In genomic region chr22:25352294-25352680, GRCh38 we compare ENCODE assay signal across 32 cellular contexts.
"Had no signal": no experiment of that assay in that cellular context is flagged by ENCODE, and none has a peak within 500 bp of the region (broad histone marks: within the 10 kb centered on the region; RNA-seq: fewer than 3 reads in every experiment).

No MANE protein-coding gene starts in this region.

- H3K4me1 ChIP-seq: colonic mucosa, foreskin keratinocyte, gastroesophageal sphincter, heart left ventricle, parathyroid adenoma, prostate gland, spleen, tibial nerve, upper lobe of left lung, uterus had no signal

- H3K9me3 ChIP-seq: colonic mucosa, gastroesophageal sphincter, heart left ventricle, mucosa of descending colon, neutrophil, prostate gland, spleen, thoracic aorta, upper lobe of left lung, uterus had no signal

- H3K4me3 Mint-ChIP-seq: dendritic cell treated with granulocyte-macrophage colony-stimulating factor and Interleukin-4, amounts not matched to agents 40 ng/mL and 50 ng/mL, for 4 days; endodermal cell; memory B cell; mesothelial cell of epicardium; naive B cell; natural killer cell treated with Interleukin-12 subunit alpha and Interleukin-12 subunit beta and Interleukin-15 and Interleukin-18, amount 100 ng/mL, for 72 hours; neural crest cell; stimulated activated memory B cell treated with anti-CD40 and anti-IgM and Interleukin-4, amounts not matched to agents 10 μg/mL and 1 μg/mL and 100 μg/mL, for 72 hours had no signal

- ATAC-seq: esophagus mucosa; foreskin keratinocyte; gastroesophageal sphincter; heart left ventricle; mucosa of descending colon; right cardiac atrium; stimulated activated memory B cell treated with anti-CD40 and anti-IgM and Interleukin-4, amounts not matched to agents 10 μg/mL and 1 μg/mL and 100 μg/mL, for 72 hours; stimulated activated naive CD8-positive, alpha-beta T cell treated with anti-CD3 and anti-CD28 coated beads, Interleukin-15, Interleukin-2, amounts not matched to agents 100 U/mL and 50 U/mL, for 24 hours had no signal

- H3K27me3 ChIP-seq: colonic mucosa, foreskin keratinocyte, gastroesophageal sphincter, heart left ventricle, hepatocyte, neutrophil, spleen, tibial nerve, upper lobe of left lung, uterus had no signal

- H3K36me3 ChIP-seq: colonic mucosa, prostate gland, uterus had no signal

- H3K27ac Mint-ChIP-seq: dendritic cell treated with granulocyte-macrophage colony-stimulating factor and Interleukin-4, amounts not matched to agents 40 ng/mL and 50 ng/mL, for 4 days; endodermal cell; memory B cell; mesothelial cell of epicardium; naive B cell; natural killer cell treated with Interleukin-12 subunit alpha and Interleukin-12 subunit beta and Interleukin-15 and Interleukin-18, amount 100 ng/mL, for 72 hours; stimulated activated memory B cell treated with anti-CD40 and anti-IgM and Interleukin-4, amounts not matched to agents 10 μg/mL and 1 μg/mL and 100 μg/mL, for 72 hours had no signal

- H3K9me3 Mint-ChIP-seq: dendritic cell treated with granulocyte-macrophage colony-stimulating factor and Interleukin-4, amounts not matched to agents 40 ng/mL and 50 ng/mL, for 4 days; memory B cell; mesothelial cell of epicardium; naive B cell; natural killer cell treated with Interleukin-12 subunit alpha and Interleukin-12 subunit beta and Interleukin-15 and Interleukin-18, amount 100 ng/mL, for 72 hours; neural crest cell; stimulated activated memory B cell treated with anti-CD40 and anti-IgM and Interleukin-4, amounts not matched to agents 10 μg/mL and 1 μg/mL and 100 μg/mL, for 72 hours had no signal

- H3K4me1 Mint-ChIP-seq: endodermal cell; memory B cell; mesothelial cell of epicardium; naive B cell; neural crest cell; stimulated activated memory B cell treated with anti-CD40 and anti-IgM and Interleukin-4, amounts not matched to agents 10 μg/mL and 1 μg/mL and 100 μg/mL, for 72 hours had no signal

- DNase-seq: colonic mucosa; effector CD8-positive, alpha-beta T cell; endodermal cell; foreskin keratinocyte; kidney; naive B cell; spleen; stimulated activated CD4-positive, alpha-beta T cell treated with anti-CD3 and anti-CD28 coated beads, Interleukin-4, amount 100 ng/mL, for 4 hours; stimulated activated naive CD8-positive, alpha-beta T cell treated with anti-CD3 and anti-CD28 coated beads, Interleukin-15, Interleukin-2, amounts not matched to agents 100 U/mL and 50 U/mL, for 24 hours; substantia nigra; uterus had no signal

- H3K4me3 ChIP-seq: colonic mucosa, gastroesophageal sphincter, heart left ventricle, hepatocyte, lung, mucosa of descending colon, prostate gland, skin epidermis, spleen, thoracic aorta, tibial nerve, upper lobe of left lung, uterus had no signal

- H3K27ac ChIP-seq: colonic mucosa, epithelial cell of prostate, foreskin keratinocyte, gastroesophageal sphincter, heart left ventricle, hepatocyte, neutrophil, parathyroid adenoma, prostate gland, skin epidermis, spleen, thoracic aorta, tibial nerve, upper lobe of left lung, uterus had no signal

- H3K27me3 Mint-ChIP-seq: dendritic cell treated with granulocyte-macrophage colony-stimulating factor and Interleukin-4, amounts not matched to agents 40 ng/mL and 50 ng/mL, for 4 days; memory B cell; naive B cell; natural killer cell treated with Interleukin-12 subunit alpha and Interleukin-12 subunit beta and Interleukin-15 and Interleukin-18, amount 100 ng/mL, for 72 hours; stimulated activated memory B cell treated with anti-CD40 and anti-IgM and Interleukin-4, amounts not matched to agents 10 μg/mL and 1 μg/mL and 100 μg/mL, for 72 hours had no signal
